In the genomic region with DNA sequence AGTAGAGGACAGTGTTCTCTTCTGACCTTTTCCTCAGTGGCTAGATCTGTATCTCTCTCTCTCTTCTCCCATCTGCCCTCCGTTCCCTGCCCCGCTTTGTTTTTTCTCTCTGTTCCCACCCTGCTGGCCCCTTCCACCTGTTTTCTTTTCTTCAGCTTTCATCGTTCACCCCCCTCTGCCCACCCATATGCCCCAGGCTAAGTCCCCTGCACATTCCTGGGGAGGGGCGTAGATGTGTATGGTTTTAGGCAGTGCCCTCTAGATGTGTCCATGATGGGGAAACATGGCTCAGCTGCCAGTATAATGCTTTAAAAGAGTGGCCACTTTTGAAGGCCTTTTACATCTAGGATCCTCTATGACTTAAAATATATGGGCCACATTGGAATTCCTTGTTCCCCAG, we compare ENCODE assay signal across 19 cellular contexts.
"Had no signal": no experiment of that assay in that cellular context is flagged by ENCODE, and none has a peak within 500 bp of the region (broad histone marks: within the 10 kb centered on the region; RNA-seq: fewer than 3 reads in every experiment).

No MANE protein-coding gene starts in this region.

- H3K4me3 Mint-ChIP-seq: endodermal cell, immature natural killer cell, naive B cell, nephron had no signal

- H3K9me3 ChIP-seq: colonic mucosa, gastroesophageal sphincter, left ventricle myocardium inferior, lower lobe of right lung, psoas muscle, thyroid gland had no signal

- H3K4me1 ChIP-seq: colonic mucosa, gastroesophageal sphincter, left ventricle myocardium inferior, lower lobe of right lung, psoas muscle, thyroid gland had no signal

- DNase-seq: colonic mucosa; effector CD4-positive, alpha-beta T cell; endodermal cell; immature natural killer cell; kidney; left cardiac atrium; left ventricle myocardium inferior; lower lobe of right lung; mesenchymal stem cell; midbrain; naive B cell; psoas muscle; small intestine; stimulated activated CD4-positive, alpha-beta T cell treated with anti-CD3 and anti-CD28 coated beads, Interleukin-2, amount 100 ng/mL, for 48 hours; stimulated activated naive CD4-positive, alpha-beta T cell treated with Interleukin-2 at 50 U/mL for 16 hours; thyroid gland had no signal

- H3K36me3 ChIP-seq: colonic mucosa, gastroesophageal sphincter, left ventricle myocardium inferior, lower lobe of right lung, thyroid gland had no signal

- H3K36me3 Mint-ChIP-seq: naive B cell, type B pancreatic cell had no signal

- H3K4me1 Mint-ChIP-seq: immature natural killer cell, naive B cell had no signal

- H3K27ac Mint-ChIP-seq: endodermal cell, immature natural killer cell, nephron had no signal

- H3K4me3 ChIP-seq: colonic mucosa, gastroesophageal sphincter, left ventricle myocardium inferior, lower lobe of right lung, psoas muscle, thyroid gland had no signal

- H3K9me3 Mint-ChIP-seq: endodermal cell, immature natural killer cell, nephron, type B pancreatic cell had no signal

- H3K27ac ChIP-seq: colonic mucosa, gastroesophageal sphincter, left ventricle myocardium inferior, lower lobe of right lung, psoas muscle, thyroid gland had no signal

- H3K27me3 ChIP-seq: colonic mucosa, gastroesophageal sphincter, thyroid gland had no signal
